24 cellular contexts compared by ENCODE assay signal in the genomic region with DNA sequence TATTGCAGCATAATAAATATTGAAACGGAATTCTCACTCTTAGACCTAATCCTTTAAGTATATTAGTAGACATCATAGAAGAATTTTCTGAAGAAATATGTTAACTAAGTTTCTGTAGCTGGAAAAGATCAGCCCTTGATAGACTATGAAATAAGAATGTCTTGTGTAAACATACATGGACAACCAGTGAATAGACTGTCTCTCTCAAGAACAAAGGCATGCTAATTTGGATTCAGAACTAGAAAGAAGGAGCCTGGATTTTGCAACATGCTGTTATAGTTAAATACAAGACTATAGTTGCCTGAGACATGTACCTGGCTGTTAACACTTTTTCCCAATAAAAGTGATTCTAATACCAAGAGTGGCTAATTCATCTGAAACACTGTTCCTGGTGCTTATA. TPM values are rescaled to one million over a fixed set of nuclear protein-coding genes. Genes with fewer than 3 reads are reported as not detected.
DNase-seq lines count a peak whose midpoint lies in the region; ATAC-seq and TF ChIP-seq lines count a peak whose summit lies in the region.
"Had no signal": no experiment of that assay in that cellular context is flagged by ENCODE, and none has a peak within 500 bp of the region (broad histone marks: within the 10 kb centered on the region; RNA-seq: fewer than 3 reads in every experiment).

No MANE protein-coding gene starts in this region.

- CTCF ChIA-PET in SK-N-SH (lab: Yijun Ruan, JAX) = interaction anchor here (1.0 kb wide), 1 partner anchor 15 kb away, joined by 3 read pairs; no protein-coding TSS in a partner anchor

- DNase-seq in SK-N-SH (no peak), adipocyte (ENCODE audit: low read depth) (peak; percentile 52), fibroblast of peridontal ligament (ENCODE audit: extremely low read depth) (peak; percentile 4), MG63 (no peak)
- DNase-seq: 8988T; ACHN; AML-193; BE2C; CD4-positive, alpha-beta T cell; CD8-positive, alpha-beta memory T cell; DMS 273 treated with DMSO at 0.1 percent for 48 hours; DMS79; EL; GDM1; GOT3; HFFc6 had no signal

- no peak overlapping the region for H3K4me2 ChIP-seq in SK-N-SH
- H3K4me2 ChIP-seq: A549; BLaER1 treated with 17β-estradiol and CSF1 and Interleukin-3, amounts not matched to agents 10 nM and 100 nM had no signal

- H3K27me3 ChIP-seq in SK-N-SH (ENCODE audit: insufficient read depth) (no peaks in the 10 kb centered on the region), adipocyte (replicated peaks; ENCODE audit: control insufficient read depth, insufficient read depth, low read length) (no peaks in the 10 kb centered on the region), MG63 (no peaks in the 10 kb centered on the region)
- H3K27me3 ChIP-seq: BE2C; BLaER1 treated with 17β-estradiol and CSF1 and Interleukin-3, amounts not matched to agents 10 nM and 100 nM had no signal

- no peaks in the 10 kb centered on the region for H3K9me3 ChIP-seq in SK-N-SH
- no peaks in the 10 kb centered on the region for H3K9me3 ChIP-seq in adipocyte (ENCODE audit: control insufficient read depth, low read length)
- H3K9me3 ChIP-seq in MG63 = no peaks in the 10 kb centered on the region
- H3K9me3 ChIP-seq: A549; BLaER1 treated with 17β-estradiol and CSF1 and Interleukin-3, amounts not matched to agents 10 nM and 100 nM; HAP-1 had no signal

- ATAC-seq in SK-N-SH treated with all-trans-retinoic acid at 6 μM for 48 hours (peak; percentile 57), HG02852 (IDR thresholded peaks at IDR 0.05; ENCODE audit: unreplicated experiment) (no peak), GM21576 (IDR thresholded peaks at IDR 0.05; ENCODE audit: unreplicated experiment) (no peak)
- ATAC-seq: A549, GM12878 had no signal

- TF ChIP-seq EP300 in SK-N-SH (IDR thresholded peaks at IDR 0.05; ENCODE audit: borderline replicate concordance in 1 of 2, low read depth in 1 of 2, low read length in 1 of 2) = no peak

- H3K4me3 ChIP-seq in SK-N-SH (ENCODE audit: low read depth in 2 of 2, low read length in 1 of 2) (no peak overlapping the region), adipocyte (ENCODE audit: low read length) (no peak overlapping the region), MG63 (no peak overlapping the region)
- H3K4me3 ChIP-seq: A549; BLaER1 treated with 17β-estradiol and CSF1 and Interleukin-3, amounts not matched to agents 10 nM and 100 nM; GM12878; HAP-1 had no signal

- H3K9me2 ChIP-seq in SK-N-SH = no peaks in the 10 kb centered on the region

- no peaks in the 10 kb centered on the region for H3K4me1 ChIP-seq in SK-N-SH (ENCODE audit: control insufficient read depth in 1 of 2, insufficient read depth in 2 of 2, low read depth in 1 of 2, low read length in 1 of 2)
- no peaks in the 10 kb centered on the region for H3K4me1 ChIP-seq in adipocyte (ENCODE audit: control insufficient read depth, insufficient read depth, low read length)
- H3K4me1 ChIP-seq: A549; BLaER1 treated with 17β-estradiol and CSF1 and Interleukin-3, amounts not matched to agents 10 nM and 100 nM had no signal

- TF ChIP-seq RAD21 in SK-N-SH (IDR thresholded peaks at IDR 0.05; ENCODE audit: low read length) = no peak

- no peak for TF ChIP-seq CTCF in SK-N-SH (IDR thresholded peaks at IDR 0.05)

- no peaks in the 10 kb centered on the region for H3K36me3 ChIP-seq in SK-N-SH (replicated peaks in 1 of 2; ENCODE audit: control insufficient read depth in 1 of 2, insufficient read depth in 2 of 2, low read length in 1 of 2)
- H3K36me3 ChIP-seq in adipocyte (ENCODE audit: control insufficient read depth, insufficient read depth, low read length, severe bottlenecking) = no peaks in the 10 kb centered on the region
- no peaks in the 10 kb centered on the region for H3K36me3 ChIP-seq in MG63
- H3K36me3 ChIP-seq: BE2C; BLaER1 treated with 17β-estradiol and CSF1 and Interleukin-3, amounts not matched to agents 10 nM and 100 nM; HAP-1 had no signal

- no peak overlapping the region for H3K9ac ChIP-seq in SK-N-SH
- H3K9ac ChIP-seq in adipocyte (ENCODE audit: low read length) = no peak overlapping the region
- H3K9ac ChIP-seq: BLaER1 treated with 17β-estradiol and CSF1 and Interleukin-3, amounts not matched to agents 10 nM and 100 nM had no signal

- H2AFZ ChIP-seq in SK-N-SH (ENCODE audit: low read depth) = no peak overlapping the region

- POLR2A ChIA-PET in SK-N-SH (lab: Yijun Ruan, JAX) = no interaction called here

- no peak overlapping the region for H3K27ac ChIP-seq in SK-N-SH (ENCODE audit: low read depth in 2 of 2, low read length in 1 of 2)
- H3K27ac ChIP-seq: A549; BLaER1 treated with 17β-estradiol and CSF1 and Interleukin-3, amounts not matched to agents 10 nM and 100 nM had no signal

- H3K79me2 ChIP-seq in SK-N-SH (ENCODE audit: insufficient read depth) = no peaks in the 10 kb centered on the region

- H4K20me1 ChIP-seq in SK-N-SH (ENCODE audit: insufficient read depth) = no peaks in the 10 kb centered on the region
- H4K20me1 ChIP-seq: BLaER1 treated with 17β-estradiol and CSF1 and Interleukin-3, amounts not matched to agents 10 nM and 100 nM had no signal

- H3F3A ChIP-seq in SK-N-SH (replicated peaks; ENCODE audit: insufficient read depth) = no peaks in the 10 kb centered on the region

- 60% methylated on average over 1 of the region's 1 CpG for WGBS in SK-N-SH (ENCODE audit: low lambda C conversion rate)

TF ChIP-seq in SK-N-SH treated with all-trans-retinoic acid at 6 μM for 48 hours, 23 proteins besides CTCF, POLR2A, EP300 and RAD21:
- TF ChIP-seq ISL1 (CRISPR knock-in tag; IDR thresholded peaks at IDR 0.05) (peak; percentile 31; the same call in 1 of the 2 replicates), TCF4 (CRISPR knock-in tag; IDR thresholded peaks at IDR 0.05; ENCODE audit: borderline replicate concordance) (no peak)

TF ChIP-seq in SK-N-SH, 30 proteins besides CTCF, POLR2A, EP300 and RAD21:
- TF ChIP-seq MEF2A (IDR thresholded peaks at IDR 0.05; ENCODE audit: borderline replicate concordance, low read depth) (no peak), NFIC (IDR thresholded peaks at IDR 0.05; ENCODE audit: borderline replicate concordance) (no peak), GATA2 (CRISPR knock-in tag; IDR thresholded peaks at IDR 0.05) (no peak), YY1 (IDR thresholded peaks at IDR 0.05; ENCODE audit: low read depth) (no peak), NRF1 (IDR thresholded peaks at IDR 0.05; ENCODE audit: low read depth, low read length) (no peak), POLR2AphosphoS5 (IDR thresholded peaks at IDR 0.05; ENCODE audit: low read depth, low read length) (no peak), USF1 (IDR thresholded peaks at IDR 0.05; ENCODE audit: borderline replicate concordance, low read depth) (no peak), FOSL2 (IDR thresholded peaks at IDR 0.05; ENCODE audit: borderline replicate concordance, low read depth) (no peak), EZH2phosphoT487 (IDR thresholded peaks at IDR 0.05; ENCODE audit: borderline replicate concordance, low read depth) (no peak), TAF1 (IDR thresholded peaks at IDR 0.05; ENCODE audit: borderline replicate concordance, low read depth, low read length) (no peak)
- TF ChIP-seq, protein P1, sequence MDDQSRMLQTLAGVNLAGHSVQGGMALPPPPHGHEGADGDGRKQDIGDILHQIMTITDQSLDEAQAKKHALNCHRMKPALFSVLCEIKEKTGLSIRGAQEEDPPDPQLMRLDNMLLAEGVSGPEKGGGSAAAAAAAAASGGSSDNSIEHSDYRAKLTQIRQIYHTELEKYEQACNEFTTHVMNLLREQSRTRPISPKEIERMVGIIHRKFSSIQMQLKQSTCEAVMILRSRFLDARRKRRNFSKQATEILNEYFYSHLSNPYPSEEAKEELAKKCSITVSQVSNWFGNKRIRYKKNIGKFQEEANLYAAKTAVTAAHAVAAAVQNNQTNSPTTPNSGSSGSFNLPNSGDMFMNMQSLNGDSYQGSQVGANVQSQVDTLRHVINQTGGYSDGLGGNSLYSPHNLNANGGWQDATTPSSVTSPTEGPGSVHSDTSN (IDR thresholded peaks at IDR 0.05) = no peak
- TF ChIP-seq, protein P2, sequence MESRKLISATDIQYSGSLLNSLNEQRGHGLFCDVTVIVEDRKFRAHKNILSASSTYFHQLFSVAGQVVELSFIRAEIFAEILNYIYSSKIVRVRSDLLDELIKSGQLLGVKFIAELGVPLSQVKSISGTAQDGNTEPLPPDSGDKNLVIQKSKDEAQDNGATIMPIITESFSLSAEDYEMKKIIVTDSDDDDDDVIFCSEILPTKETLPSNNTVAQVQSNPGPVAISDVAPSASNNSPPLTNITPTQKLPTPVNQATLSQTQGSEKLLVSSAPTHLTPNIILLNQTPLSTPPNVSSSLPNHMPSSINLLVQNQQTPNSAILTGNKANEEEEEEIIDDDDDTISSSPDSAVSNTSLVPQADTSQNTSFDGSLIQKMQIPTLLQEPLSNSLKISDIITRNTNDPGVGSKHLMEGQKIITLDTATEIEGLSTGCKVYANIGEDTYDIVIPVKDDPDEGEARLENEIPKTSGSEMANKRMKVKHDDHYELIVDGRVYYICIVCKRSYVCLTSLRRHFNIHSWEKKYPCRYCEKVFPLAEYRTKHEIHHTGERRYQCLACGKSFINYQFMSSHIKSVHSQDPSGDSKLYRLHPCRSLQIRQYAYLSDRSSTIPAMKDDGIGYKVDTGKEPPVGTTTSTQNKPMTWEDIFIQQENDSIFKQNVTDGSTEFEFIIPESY (IDR thresholded peaks at IDR 0.05; ENCODE audit: borderline replicate concordance, low read depth) = no peak
- TF ChIP-seq, protein P3, sequence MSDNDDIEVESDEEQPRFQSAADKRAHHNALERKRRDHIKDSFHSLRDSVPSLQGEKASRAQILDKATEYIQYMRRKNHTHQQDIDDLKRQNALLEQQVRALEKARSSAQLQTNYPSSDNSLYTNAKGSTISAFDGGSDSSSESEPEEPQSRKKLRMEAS (IDR thresholded peaks at IDR 0.05; ENCODE audit: low read depth) = no peak

RNA-seq across cellular contexts. Expression of gene FLRT3, which starts 23.8 kb away (rescaled TPM):
- polyA plus RNA-seq in SK-N-SH (2012; rRNA removed) = 1.8 and 2.2 TPM in 2 replicates
- polyA plus RNA-seq in SK-N-SH (2012; cell fraction: cytosol; rRNA removed) = 2.1 and 2.2 TPM in 2 replicates
- 1.3 and 2.7 TPM in 2 replicates for polyA plus RNA-seq in SK-N-SH (2012; cell fraction: nucleus; rRNA removed)
- 32.3 and 51.6 TPM in 2 replicates for total RNA-seq in MG63 (2014; rRNA removed; shearing (Covaris generic); ENCODE audit: low replicate concordance)
- total RNA-seq: CD4-positive, alpha-beta T cell; CD8-positive, alpha-beta memory T cell; HFFc6 had no signal
- polyA plus RNA-seq: CD14-positive monocyte; CD8-positive, alpha-beta memory T cell had no signal

Comparison
In these comparisons a context has a peak if more than half of its experiments do, and no peak if none do; other contexts are left out.
1. DNase-seq: peak in adipocyte (single experiment) and fibroblast of peridontal ligament (single experiment); none in SK-N-SH (single experiment) and MG63 (single experiment).